ENCODE assay signal across 17 cellular contexts in genomic region chr4:10161840-10162239, GRCh38. TPM values are rescaled to one million over a fixed set of nuclear protein-coding genes. Genes with fewer than 3 reads are reported as not detected.
DNase-seq lines count a peak whose midpoint lies in the region; ATAC-seq and TF ChIP-seq lines count a peak whose summit lies in the region.
"Had no signal": no experiment of that assay in that cellular context is flagged by ENCODE, and none has a peak within 500 bp of the region (broad histone marks: within the 10 kb centered on the region; RNA-seq: fewer than 3 reads in every experiment).

No MANE protein-coding gene starts in this region.

- peak overlapping the region; percentile 45 for H3K4me3 ChIP-seq in CD8-positive, alpha-beta memory T cell (ENCODE audit: low read length)
- H3K4me3 ChIP-seq: heart left ventricle, smooth muscle cell, upper lobe of left lung had no signal

- H3K36me3 ChIP-seq in CD8-positive, alpha-beta memory T cell (ENCODE audit: insufficient read depth, low read length), result no peaks in the 10 kb centered on the region
- H3K36me3 ChIP-seq: heart left ventricle, upper lobe of left lung had no signal

- no peak for TF ChIP-seq CTCF in progenitor cell of endocrine pancreas (IDR thresholded peaks at IDR 0.05; ENCODE audit: unreplicated experiment)

- POLR2A ChIA-PET in CD8-positive, alpha-beta memory T cell (lab: Charles Lee), result interaction anchor here (1.6 kb wide), 1 partner anchor 45 kb away, joined by 4 read pairs; the partner anchor contains the start of gene WDR1

- H3K27ac ChIP-seq in CD8-positive, alpha-beta memory T cell (ENCODE audit: low read depth, low read length), result no peak overlapping the region
- H3K27ac ChIP-seq: heart left ventricle, upper lobe of left lung had no signal

- peak overlapping the region in 5 of 7 donors; percentile 1 to 65 (median 38) for H3K4me3 Mint-ChIP-seq in CD8-positive, alpha-beta memory T cell
- peak overlapping the region in 1 of 2 donors; percentile 11 for H3K4me3 Mint-ChIP-seq in activated T-cell treated with anti-CD3 and anti-CD28 coated beads, Interleukin-2, amount 50 U/mL, for 72 hours
- peak overlapping the region in 1 of 2 donors; percentile 21 for H3K4me3 Mint-ChIP-seq in effector memory CD8-positive, alpha-beta T cell
- no peak overlapping the region for H3K4me3 Mint-ChIP-seq in progenitor cell of endocrine pancreas (ENCODE audit: low read depth)
- H3K4me3 Mint-ChIP-seq: natural killer cell; stimulated activated naive B cell treated with anti-CD40 and anti-IgM and Interleukin-4, amounts not matched to agents 10 μg/mL and 1 μg/mL and 100 μg/mL, for 72 hours had no signal

- H3K27me3 Mint-ChIP-seq in CD8-positive, alpha-beta memory T cell, result no peaks in the 10 kb centered on the region
- H3K27me3 Mint-ChIP-seq in activated T-cell treated with anti-CD3 and anti-CD28 coated beads, Interleukin-2, amount 50 U/mL, for 72 hours (ENCODE audit: low read depth), result no peaks in the 10 kb centered on the region
- H3K27me3 Mint-ChIP-seq in effector memory CD8-positive, alpha-beta T cell, result peaks cover 0 to 5% of the 10 kb centered on the region in 2 donors
- H3K27me3 Mint-ChIP-seq in progenitor cell of endocrine pancreas, result peaks cover 5% of the 10 kb centered on the region

- CTCF ChIA-PET in CD8-positive, alpha-beta memory T cell (lab: Charles Lee), result interaction anchor here (0.9 to 5.7 kb wide), 3 partner anchors 10 to 376 kb away, joined by 3 to 42 read pairs (median 10); no protein-coding TSS in a partner anchor

- no peaks in the 10 kb centered on the region for H3K36me3 Mint-ChIP-seq in CD8-positive, alpha-beta memory T cell
- H3K36me3 Mint-ChIP-seq in activated T-cell treated with anti-CD3 and anti-CD28 coated beads, Interleukin-2, amount 50 U/mL, for 72 hours (ENCODE audit: insufficient read depth in 2 of 2), result no peaks in the 10 kb centered on the region
- no peaks in the 10 kb centered on the region for H3K36me3 Mint-ChIP-seq in effector memory CD8-positive, alpha-beta T cell (ENCODE audit: insufficient read depth)
- no peaks in the 10 kb centered on the region for H3K36me3 Mint-ChIP-seq in progenitor cell of endocrine pancreas (ENCODE audit: insufficient read depth)
- H3K36me3 Mint-ChIP-seq: natural killer cell; stimulated activated naive B cell treated with anti-CD40 and anti-IgM and Interleukin-4, amounts not matched to agents 10 μg/mL and 1 μg/mL and 100 μg/mL, for 72 hours had no signal

- ATAC-seq in activated T-cell treated with anti-CD3 and anti-CD28 coated beads, Interleukin-2, amount 50 U/mL, for 72 hours (replicated peaks in 1 of 2), result peak; percentile 71 to 84
- ATAC-seq in effector memory CD8-positive, alpha-beta T cell (replicated peaks), result peak; percentile 71
- ATAC-seq in GM18861 (IDR thresholded peaks at IDR 0.05; ENCODE audit: unreplicated experiment), result no peak
- ATAC-seq: stimulated activated naive B cell treated with anti-CD40 and anti-IgM and Interleukin-4, amounts not matched to agents 10 μg/mL and 1 μg/mL and 100 μg/mL, for 72 hours had no signal

- peaks cover 21 to 35% (median 30%) of the 10 kb centered on the region in 3 donors for H3K4me1 Mint-ChIP-seq in CD8-positive, alpha-beta memory T cell
- peaks cover 39% of the 10 kb centered on the region for H3K4me1 Mint-ChIP-seq in activated T-cell treated with anti-CD3 and anti-CD28 coated beads, Interleukin-2, amount 50 U/mL, for 72 hours (ENCODE audit: low read depth)
- peaks cover 8 to 10% of the 10 kb centered on the region in 2 donors for H3K4me1 Mint-ChIP-seq in effector memory CD8-positive, alpha-beta T cell (ENCODE audit: low read depth in 2 of 2)
- H3K4me1 Mint-ChIP-seq in progenitor cell of endocrine pancreas (ENCODE audit: low read depth), result no peaks in the 10 kb centered on the region

- H3K27me3 ChIP-seq in CD8-positive, alpha-beta memory T cell (ENCODE audit: insufficient read depth, low read length, poor library complexity, severe bottlenecking), result no peaks in the 10 kb centered on the region
- H3K27me3 ChIP-seq: heart left ventricle, upper lobe of left lung had no signal

- no peaks in the 10 kb centered on the region for H3K9me3 ChIP-seq in CD8-positive, alpha-beta memory T cell (ENCODE audit: low read length)
- H3K9me3 ChIP-seq: heart left ventricle, upper lobe of left lung had no signal

- peaks cover 32% of the 10 kb centered on the region for H3K4me1 ChIP-seq in CD8-positive, alpha-beta memory T cell (ENCODE audit: insufficient read depth, low read length)

- no peaks in the 10 kb centered on the region for H3K9me3 Mint-ChIP-seq in CD8-positive, alpha-beta memory T cell
- H3K9me3 Mint-ChIP-seq in activated T-cell treated with anti-CD3 and anti-CD28 coated beads, Interleukin-2, amount 50 U/mL, for 72 hours, result no peaks in the 10 kb centered on the region
- no peaks in the 10 kb centered on the region for H3K9me3 Mint-ChIP-seq in effector memory CD8-positive, alpha-beta T cell
- H3K9me3 Mint-ChIP-seq in progenitor cell of endocrine pancreas (ENCODE audit: low read depth), result no peaks in the 10 kb centered on the region
- H3K9me3 Mint-ChIP-seq: natural killer cell; stimulated activated naive B cell treated with anti-CD40 and anti-IgM and Interleukin-4, amounts not matched to agents 10 μg/mL and 1 μg/mL and 100 μg/mL, for 72 hours had no signal

- peak overlapping the region in 6 of 8 donors; percentile 14 to 82 (median 69) for H3K27ac Mint-ChIP-seq in CD8-positive, alpha-beta memory T cell
- no peak overlapping the region for H3K27ac Mint-ChIP-seq in activated T-cell treated with anti-CD3 and anti-CD28 coated beads, Interleukin-2, amount 50 U/mL, for 72 hours
- H3K27ac Mint-ChIP-seq in effector memory CD8-positive, alpha-beta T cell, result peak overlapping the region in 1 of 2 donors; percentile 88
- no peak overlapping the region for H3K27ac Mint-ChIP-seq in progenitor cell of endocrine pancreas
- H3K27ac Mint-ChIP-seq: stimulated activated naive B cell treated with anti-CD40 and anti-IgM and Interleukin-4, amounts not matched to agents 10 μg/mL and 1 μg/mL and 100 μg/mL, for 72 hours had no signal

- peak; percentile 29 for DNase-seq in activated CD4-positive, alpha-beta T cell treated with anti-CD3 and anti-CD28 coated beads for 48 hours
- DNase-seq in activated CD4-positive, alpha-beta T cell treated with anti-CD3 and anti-CD28 coated beads for 1 hour, result no peak
- DNase-seq in CD8-positive, alpha-beta memory T cell, result peak in 3 of 5 donors; percentile 46 to 61 (median 47)
- peak; percentile 28 to 39 for DNase-seq in activated T-cell treated with anti-CD3 and anti-CD28 coated beads, Interleukin-2, amount 50 U/mL, for 72 hours
- no peak for DNase-seq in effector memory CD8-positive, alpha-beta T cell
- DNase-seq in iPS-NIHi11 (ENCODE audit: low spot score), result no peak
- no peak for DNase-seq in progenitor cell of endocrine pancreas (ENCODE audit: low spot score, unreplicated experiment)
- DNase-seq: effector CD8-positive, alpha-beta T cell; heart left ventricle; natural killer cell; NCI-H1092; NCI-H526; SHP77; stimulated activated naive B cell treated with anti-CD40 and anti-IgM and Interleukin-4, amounts not matched to agents 10 μg/mL and 1 μg/mL and 100 μg/mL, for 72 hours; upper lobe of left lung had no signal

RNA-seq across cellular contexts. Expression of gene WDR1, which starts 45.2 kb away (rescaled TPM):
- total RNA-seq in CD8-positive, alpha-beta memory T cell, result 100 to 1,000 TPM; 409 TPM
- polyA plus RNA-seq in CD8-positive, alpha-beta memory T cell, result 377 TPM
- total RNA-seq in activated T-cell treated with anti-CD3 and anti-CD28 coated beads, Interleukin-2, amount 50 U/mL, for 72 hours, result 100 to 1,000 TPM; 304 to 326 TPM
- total RNA-seq in progenitor cell of endocrine pancreas, result 191 and 200 TPM in 2 replicates

Comparison
In these comparisons a context has a peak if more than half of its experiments do, and no peak if none do; other contexts are left out.
1. DNase-seq: peak in activated CD4-positive, alpha-beta T cell treated with anti-CD3 and anti-CD28 coated beads for 48 hours (single experiment), CD8-positive, alpha-beta memory T cell (3 of 5) and activated T-cell treated with anti-CD3 and anti-CD28 coated beads, Interleukin-2, amount 50 U/mL, for 72 hours (2 of 2); none in activated CD4-positive, alpha-beta T cell treated with anti-CD3 and anti-CD28 coated beads for 1 hour (single experiment), effector memory CD8-positive, alpha-beta T cell (0 of 3), iPS-NIHi11 (single experiment) and progenitor cell of endocrine pancreas (single experiment).
2. H3K27ac Mint-ChIP-seq: peak in CD8-positive, alpha-beta memory T cell (6 of 8); none in activated T-cell treated with anti-CD3 and anti-CD28 coated beads, Interleukin-2, amount 50 U/mL, for 72 hours (single experiment) and progenitor cell of endocrine pancreas (single experiment).